Comparison of ENCODE assay signal across 2 cellular contexts in genomic region chr2:99451686-99452085, GRCh38.
TF ChIP-seq lines count a peak whose summit lies in the region.

No MANE protein-coding gene starts in this region.

TF ChIP-seq in GM12878, 131 proteins besides CTCF, POLR2A, EP300 and RAD21:
- TF ChIP-seq POLR2AphosphoS5 (IDR thresholded peaks at IDR 0.05; ENCODE audit: low read length) (no peak), CREB1 (IDR thresholded peaks at IDR 0.05; ENCODE audit: low read depth) (peak; percentile 36; the same call in 1 of the 2 replicates)

TF ChIP-seq in HepG2, 621 proteins besides CTCF, POLR2A, EP300 and RAD21:
- no peak for TF ChIP-seq ZNF720 (CRISPR knock-in tag; IDR thresholded peaks at IDR 0.05)
- TF ChIP-seq EED (CRISPR knock-in tag; IDR thresholded peaks at IDR 0.05): no peak
- no peak for TF ChIP-seq IRX3 (CRISPR knock-in tag; IDR thresholded peaks at IDR 0.05; ENCODE audit: borderline replicate concordance, low read depth)
- TF ChIP-seq ZNF160 (CRISPR knock-in tag; IDR thresholded peaks at IDR 0.05): no peak
- no peak for TF ChIP-seq ZFP91 (CRISPR knock-in tag; IDR thresholded peaks at IDR 0.05; ENCODE audit: borderline replicate concordance)
- no peak for TF ChIP-seq ZNF704 (CRISPR knock-in tag; IDR thresholded peaks at IDR 0.05; ENCODE audit: borderline replicate concordance)
- TF ChIP-seq GATA4 (IDR thresholded peaks at IDR 0.05; ENCODE audit: borderline replicate concordance, low read depth): no peak
- no peak for TF ChIP-seq MLXIP (CRISPR knock-in tag; IDR thresholded peaks at IDR 0.05; ENCODE audit: borderline replicate concordance)
- TF ChIP-seq ZNF703 (CRISPR knock-in tag; IDR thresholded peaks at IDR 0.05; ENCODE audit: borderline replicate concordance): no peak
- TF ChIP-seq MXD3 (CRISPR knock-in tag; IDR thresholded peaks at IDR 0.05): no peak
TF ChIP-seq in HepG2: peak in this region for 0.
